27 cellular contexts compared by ENCODE assay signal in genomic region chr1:31435471-31436409, GRCh38. TPM values are rescaled to one million over a fixed set of nuclear protein-coding genes. Genes with fewer than 3 reads are reported as not detected.
DNase-seq lines count a peak whose midpoint lies in the region; ATAC-seq and TF ChIP-seq lines count a peak whose summit lies in the region.
"Had no signal": no experiment of that assay in that cellular context is flagged by ENCODE, and none has a peak within 500 bp of the region (broad histone marks: within the 10 kb centered on the region; RNA-seq: fewer than 3 reads in every experiment).

No MANE protein-coding gene starts in this region.

- ATAC-seq in stimulated activated naive CD8-positive, alpha-beta T cell treated with anti-CD3 and anti-CD28 coated beads, Interleukin-15, amount 100 ng/mL, for 72 hours = peak; percentile 34
- no peak for ATAC-seq in stimulated activated naive CD8-positive, alpha-beta T cell treated with anti-CD3 and anti-CD28 coated beads, Interleukin-15, Interleukin-2, amounts not matched to agents 100 U/mL and 50 U/mL, for 24 hours
- ATAC-seq in T-cell (replicated peaks in 1 of 4) (no peak), HG02798 (IDR thresholded peaks at IDR 0.05; ENCODE audit: poor library complexity, unreplicated experiment) (no peak), SK-N-SH treated with all-trans-retinoic acid at 6 μM for 48 hours (no peak)
- ATAC-seq: A549 had no signal

- no peak overlapping the region for H3K27ac Mint-ChIP-seq in stimulated activated naive CD8-positive, alpha-beta T cell treated with anti-CD3 and anti-CD28 coated beads, Interleukin-15, amount 100 ng/mL, for 72 hours
- H3K27ac Mint-ChIP-seq in glutamatergic neuron (ENCODE audit: unreplicated experiment) = peak overlapping the region; percentile 38
- H3K27ac Mint-ChIP-seq in neural crest cell (ENCODE audit: unreplicated experiment) = peak overlapping the region; percentile 12
- H3K27ac Mint-ChIP-seq in T-cell = no peak overlapping the region
- H3K27ac Mint-ChIP-seq: activated naive CD8-positive, alpha-beta T cell; CD4-positive, alpha-beta T cell; mesothelial cell of epicardium had no signal

- TF ChIP-seq CTCF in glutamatergic neuron (IDR thresholded peaks at IDR 0.05; ENCODE audit: partially characterized antibody, unreplicated experiment) (no peak), neural crest cell (conservative IDR thresholded peaks at IDR 0.05) (no peak)

- CTCF ChIA-PET in T-cell (lab: Charles Lee) = interaction anchor here (0.6 kb wide), 2 partner anchors 104 to 228 kb away, joined by 3 to 8 read pairs; no protein-coding TSS in a partner anchor

- no peak overlapping the region for H3K4me3 Mint-ChIP-seq in stimulated activated naive CD8-positive, alpha-beta T cell treated with anti-CD3 and anti-CD28 coated beads, Interleukin-15, amount 100 ng/mL, for 72 hours
- no peak overlapping the region for H3K4me3 Mint-ChIP-seq in glutamatergic neuron (ENCODE audit: unreplicated experiment)
- no peak overlapping the region for H3K4me3 Mint-ChIP-seq in neural crest cell
- no peak overlapping the region for H3K4me3 Mint-ChIP-seq in T-cell
- H3K4me3 Mint-ChIP-seq: activated naive CD8-positive, alpha-beta T cell; CD4-positive, alpha-beta T cell; mesothelial cell of epicardium had no signal

- H3K27me3 Mint-ChIP-seq in stimulated activated naive CD8-positive, alpha-beta T cell treated with anti-CD3 and anti-CD28 coated beads, Interleukin-15, amount 100 ng/mL, for 72 hours = no peaks in the 10 kb centered on the region
- peaks cover 6% of the 10 kb centered on the region for H3K27me3 Mint-ChIP-seq in glutamatergic neuron (ENCODE audit: unreplicated experiment)
- H3K27me3 Mint-ChIP-seq in neural crest cell (ENCODE audit: low read depth) = no peaks in the 10 kb centered on the region
- no peaks in the 10 kb centered on the region for H3K27me3 Mint-ChIP-seq in T-cell
- H3K27me3 Mint-ChIP-seq: activated naive CD8-positive, alpha-beta T cell; CD4-positive, alpha-beta T cell; naive B cell had no signal

- H3K36me3 Mint-ChIP-seq in glutamatergic neuron (ENCODE audit: unreplicated experiment) (peaks cover 9% of the 10 kb centered on the region), neural crest cell (ENCODE audit: low read depth) (peaks cover 7% of the 10 kb centered on the region), T-cell (no peaks in the 10 kb centered on the region)
- H3K36me3 Mint-ChIP-seq: activated naive CD8-positive, alpha-beta T cell; naive B cell had no signal

- POLR2A ChIA-PET in T-cell (lab: Charles Lee) = no interaction called here

- H3K4me1 Mint-ChIP-seq in stimulated activated naive CD8-positive, alpha-beta T cell treated with anti-CD3 and anti-CD28 coated beads, Interleukin-15, amount 100 ng/mL, for 72 hours = no peaks in the 10 kb centered on the region
- H3K4me1 Mint-ChIP-seq in glutamatergic neuron (ENCODE audit: low read depth, unreplicated experiment) (peaks cover 10% of the 10 kb centered on the region), neural crest cell (peaks cover 18% of the 10 kb centered on the region), T-cell (no peaks in the 10 kb centered on the region)
- H3K4me1 Mint-ChIP-seq: mesothelial cell of epicardium had no signal

- no peak for DNase-seq in stimulated activated naive CD8-positive, alpha-beta T cell treated with anti-CD3 and anti-CD28 coated beads, Interleukin-15, amount 100 ng/mL, for 72 hours
- no peak for DNase-seq in stimulated activated naive CD8-positive, alpha-beta T cell treated with anti-CD3 and anti-CD28 coated beads, Interleukin-15, Interleukin-2, amounts not matched to agents 100 U/mL and 50 U/mL, for 24 hours
- DNase-seq in glutamatergic neuron (no peak), neural crest cell (ENCODE audit: low read depth, low spot score) (no peak), ureter (ENCODE audit: low spot score) (peak; percentile 44), T-cell (no peak)
- DNase-seq: activated effector memory CD4-positive, alpha-beta T cell treated with Interleukin-2 at 50 U/mL for 16 hours; activated T-cell treated with anti-CD3 and anti-CD28 coated beads, Interleukin-2, amount 50 U/mL, for 1 hour; anterior cingulate cortex; CD4-positive, alpha-beta T cell; colonic mucosa; effector CD4-positive, alpha-beta T cell; GOT3; left ventricle myocardium inferior; naive B cell; NCI-H1930; NCI-H2227 treated with DMSO at 0.1 percent for 48 hours; NCI-H526 treated with DMSO at 0.1 percent for 48 hours; NK-92 treated with Interleukin-12 subunit alpha and Interleukin-12 subunit beta, amount 100 ng/mL, for 24 hours; Right ventricle myocardium superior; stimulated activated naive CD4-positive, alpha-beta T cell had no signal

- H3K9me3 Mint-ChIP-seq in stimulated activated naive CD8-positive, alpha-beta T cell treated with anti-CD3 and anti-CD28 coated beads, Interleukin-15, amount 100 ng/mL, for 72 hours = no peaks in the 10 kb centered on the region
- H3K9me3 Mint-ChIP-seq in glutamatergic neuron (ENCODE audit: unreplicated experiment) (peaks cover 7% of the 10 kb centered on the region), neural crest cell (no peaks in the 10 kb centered on the region), T-cell (no peaks in the 10 kb centered on the region)
- H3K9me3 Mint-ChIP-seq: CD4-positive, alpha-beta T cell; mesothelial cell of epicardium; naive B cell had no signal

TF ChIP-seq in SK-N-SH treated with all-trans-retinoic acid at 6 μM for 48 hours, 23 proteins besides CTCF, POLR2A, EP300 and RAD21:
- TF ChIP-seq ZC3H10 (CRISPR knock-in tag; IDR thresholded peaks at IDR 0.05) (no peak), BACH2 (CRISPR knock-in tag; IDR thresholded peaks at IDR 0.05; ENCODE audit: borderline replicate concordance) (no peak), RARB (CRISPR knock-in tag; IDR thresholded peaks at IDR 0.05) (no peak)
- TF ChIP-seq, protein P1, sequence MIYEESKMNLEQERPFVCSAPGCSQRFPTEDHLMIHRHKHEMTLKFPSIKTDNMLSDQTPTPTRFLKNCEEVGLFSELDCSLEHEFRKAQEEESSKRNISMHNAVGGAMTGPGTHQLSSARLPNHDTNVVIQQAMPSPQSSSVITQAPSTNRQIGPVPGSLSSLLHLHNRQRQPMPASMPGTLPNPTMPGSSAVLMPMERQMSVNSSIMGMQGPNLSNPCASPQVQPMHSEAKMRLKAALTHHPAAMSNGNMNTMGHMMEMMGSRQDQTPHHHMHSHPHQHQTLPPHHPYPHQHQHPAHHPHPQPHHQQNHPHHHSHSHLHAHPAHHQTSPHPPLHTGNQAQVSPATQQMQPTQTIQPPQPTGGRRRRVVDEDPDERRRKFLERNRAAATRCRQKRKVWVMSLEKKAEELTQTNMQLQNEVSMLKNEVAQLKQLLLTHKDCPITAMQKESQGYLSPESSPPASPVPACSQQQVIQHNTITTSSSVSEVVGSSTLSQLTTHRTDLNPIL (CRISPR knock-in tag; IDR thresholded peaks at IDR 0.05; ENCODE audit: low read depth) = no peak

RNA-seq across cellular contexts. Expression of gene SERINC2, which starts 22.7 kb away (rescaled TPM):
- total RNA-seq in glutamatergic neuron (ENCODE audit: unreplicated experiment) (36.4 TPM), neural crest cell (20.4 and 21.4 TPM in 2 replicates), ureter (237 TPM), T-cell (under 1 TPM in 3 of 5 donors, not detected in 2; 0.26 to 0.82 (median 0.36) TPM)
- total RNA-seq: T-helper 2 cell treated with Interferon-gamma antibody and Interleukin-4, amounts not matched to agents 100 ng/mL and 5 ng/mL, for 36 hours had no signal

Comparison
In these comparisons a context has a peak if more than half of its experiments do, and no peak if none do; other contexts are left out.
1. H3K27ac Mint-ChIP-seq: peak in glutamatergic neuron (single experiment) and neural crest cell (single experiment); none in stimulated activated naive CD8-positive, alpha-beta T cell treated with anti-CD3 and anti-CD28 coated beads, Interleukin-15, amount 100 ng/mL, for 72 hours (0 of 2) and T-cell (0 of 2).
2. RNA of gene SERINC2, which starts 22.7 kb away (total RNA-seq): 237 TPM in ureter (single experiment), 36.4 TPM in glutamatergic neuron (single experiment) and 20.4 to 21.4 TPM in neural crest cell; 0.26 to 0.82 TPM in T-cell; every median in the first group is over 10 times any median in the second.